13 cellular contexts compared by ENCODE assay signal in genomic region chr1:219271914-219272545, GRCh38.
A peak's percentile ranks its signal among the peaks of the same experiment; 100 is the strongest.
DNase-seq lines count a peak whose midpoint lies in the region; ATAC-seq and TF ChIP-seq lines count a peak whose summit lies in the region.
"Had no signal": no experiment of that assay in that cellular context is flagged by ENCODE, and none has a peak within 500 bp of the region (broad histone marks: within the 10 kb centered on the region; RNA-seq: fewer than 3 reads in every experiment).

No MANE protein-coding gene starts in this region.

- ATAC-seq in HCT116 (no peak), GM21737 (IDR thresholded peaks at IDR 0.05; ENCODE audit: unreplicated experiment) (no peak)
- ATAC-seq in activated T-cell treated with anti-CD3 and anti-CD28 coated beads, Interleukin-2, amount 50 U/mL, for 4 hours, result no peak
- ATAC-seq: activated CD4-positive, alpha-beta T cell treated with anti-CD3 and anti-CD28 coated beads for 36 hours had no signal

- no peaks in the 10 kb centered on the region for H3K9me3 Mint-ChIP-seq in activated T-cell treated with anti-CD3 and anti-CD28 coated beads, Interleukin-2, amount 50 U/mL, for 4 hours

- H3K27ac ChIP-seq in HCT116 (ENCODE audit: low read depth, low read length) (peak overlapping the region; percentile 37; the same call in 1 of the 2 replicates), coronary artery (peak overlapping the region in 1 of 2 donors; percentile 37), osteoblast (ENCODE audit: low read depth, low read length) (peak overlapping the region; percentile 45)
- H3K27ac ChIP-seq: colonic mucosa had no signal

- no peaks in the 10 kb centered on the region for H4K20me1 ChIP-seq in HCT116 (ENCODE audit: insufficient read depth)
- no peaks in the 10 kb centered on the region for H4K20me1 ChIP-seq in osteoblast (ENCODE audit: insufficient read depth, low read length)

- no peak for TF ChIP-seq POLR2A in HCT116 (IDR thresholded peaks at IDR 0.05; ENCODE audit: borderline replicate concordance, extremely low read depth, insufficient read depth, insufficient read length)

- H3K4me3 ChIP-seq in AG09309 (ENCODE audit: control insufficient read depth, low read depth, low read length) (peak overlapping the region; percentile 5; the same call in 1 of the 2 replicates), HCT116 (replicated peaks in 1 of 2; ENCODE audit: low read depth in 1 of 2, low read length in 2 of 2) (no peak overlapping the region), coronary artery (peak overlapping the region; percentile 51), osteoblast (ENCODE audit: insufficient read depth, low read length) (peak overlapping the region; percentile 31)
- H3K4me3 ChIP-seq: colonic mucosa had no signal

- CTCF ChIA-PET in HCT116 (lab: Charles Lee), result no interaction called here

- POLR2A ChIA-PET in HCT116 (lab: Charles Lee), result no interaction called here

- no peaks in the 10 kb centered on the region for H3K9me3 ChIP-seq in HCT116 (ENCODE audit: control insufficient read depth in 1 of 2, insufficient read depth in 1 of 2, low read depth in 1 of 2, low read length in 2 of 2)
- H3K9me3 ChIP-seq in osteoblast (ENCODE audit: low read depth, low read length), result no peaks in the 10 kb centered on the region
- H3K9me3 ChIP-seq: colonic mucosa had no signal

- DNase-seq in AG09309 (ENCODE audit: low read depth), result no peak
- no peak for DNase-seq in HCT116 (ENCODE audit: low read depth, low spot score)
- no peak for DNase-seq in coronary artery (ENCODE audit: low spot score)
- peak; percentile 42 for DNase-seq in osteoblast (ENCODE audit: insufficient read length, low spot score, missing footprints)
- no peak for DNase-seq in DMS114 treated with DMSO at 0.1 percent for 48 hours (lab: John Stamatoyannopoulos, UW; ENCODE audit: unreplicated experiment)
- no peak for DNase-seq in activated T-cell treated with anti-CD3 and anti-CD28 coated beads, Interleukin-2, amount 50 U/mL, for 4 hours
- DNase-seq in EL, result no peak
- DNase-seq: activated CD4-positive, alpha-beta T cell treated with anti-CD3 and anti-CD28 coated beads for 36 hours; activated gamma-delta T cell treated with Interleukin-2 at 50 U/mL for 16 hours; colonic mucosa; glutamatergic neuron; NCI-H82 had no signal

- RAD21 ChIA-PET in HCT116 (lab: Charles Lee; ENCODE audit: low non-redundant PET in 1 of 2, low total read pairs in 2 of 2, uncharacterized antibody in 2 of 2, unreplicated experiment in 2 of 2), result no interaction called here

- H3K27me3 Mint-ChIP-seq in activated T-cell treated with anti-CD3 and anti-CD28 coated beads, Interleukin-2, amount 50 U/mL, for 4 hours (ENCODE audit: low read depth), result no peaks in the 10 kb centered on the region
- H3K27me3 Mint-ChIP-seq: activated CD4-positive, alpha-beta T cell treated with anti-CD3 and anti-CD28 coated beads for 36 hours had no signal

- H3K36me3 ChIP-seq in HCT116 (ENCODE audit: control insufficient read depth in 1 of 2, insufficient read depth in 2 of 2, low read length in 2 of 2) (no peaks in the 10 kb centered on the region), osteoblast (ENCODE audit: insufficient read depth, low read length) (no peaks in the 10 kb centered on the region)
- H3K36me3 ChIP-seq: colonic mucosa had no signal

- intact Hi-C loops in HCT116 (cut with micrococcal nuclease), result no loop called here

- H3K27me3 ChIP-seq in HCT116 (ENCODE audit: insufficient read depth, low read length) (no peaks in the 10 kb centered on the region), osteoblast (ENCODE audit: insufficient read depth, low read length) (no peaks in the 10 kb centered on the region)
- H3K27me3 ChIP-seq: colonic mucosa had no signal

- H3K79me2 ChIP-seq in HCT116 (ENCODE audit: insufficient read depth, low read length), result no peaks in the 10 kb centered on the region
- no peaks in the 10 kb centered on the region for H3K79me2 ChIP-seq in osteoblast (ENCODE audit: insufficient read depth, low read length)

- no peak overlapping the region for H3K4me3 Mint-ChIP-seq in activated T-cell treated with anti-CD3 and anti-CD28 coated beads, Interleukin-2, amount 50 U/mL, for 4 hours
- H3K4me3 Mint-ChIP-seq: activated CD4-positive, alpha-beta T cell treated with anti-CD3 and anti-CD28 coated beads for 36 hours had no signal

- peaks cover 0 to 8% of the 10 kb centered on the region in 2 experiments; a peak in 2 of 4 replicates for H3K4me1 ChIP-seq in HCT116 (ENCODE audit: control insufficient read depth in 1 of 2, insufficient read depth in 2 of 2, low read length in 2 of 2)
- peaks cover 14% of the 10 kb centered on the region for H3K4me1 ChIP-seq in osteoblast (ENCODE audit: insufficient read depth, low read length)
- H3K4me1 ChIP-seq: colonic mucosa had no signal

- TF ChIP-seq RAD21 in HCT116 (IDR thresholded peaks at IDR 0.05; ENCODE audit: low read depth), result no peak

- no peaks in the 10 kb centered on the region for H3K4me1 Mint-ChIP-seq in activated T-cell treated with anti-CD3 and anti-CD28 coated beads, Interleukin-2, amount 50 U/mL, for 4 hours (ENCODE audit: low read depth)
- H3K4me1 Mint-ChIP-seq: activated CD4-positive, alpha-beta T cell treated with anti-CD3 and anti-CD28 coated beads for 36 hours had no signal

- BruUV-seq in HCT116 (replicated peaks; lab: Mats Ljungman, UMichigan), result no TSS peak

- peaks cover 10% of the 10 kb centered on the region for H3K36me3 Mint-ChIP-seq in activated T-cell treated with anti-CD3 and anti-CD28 coated beads, Interleukin-2, amount 50 U/mL, for 4 hours (ENCODE audit: insufficient read depth)

- no peaks in the 10 kb centered on the region for H3K9me2 ChIP-seq in HCT116 (ENCODE audit: insufficient read depth)

- no peak overlapping the region for H3K9ac ChIP-seq in HCT116 (ENCODE audit: low read length)

- H3K4me2 ChIP-seq in HCT116 (ENCODE audit: low read length) (no peak overlapping the region), osteoblast (ENCODE audit: insufficient read depth, low read length) (peak overlapping the region; percentile 52)

- TF ChIP-seq CTCF in AG09309 (IDR thresholded peaks at IDR 0.05; ENCODE audit: control insufficient read depth, insufficient read depth, low read depth, low read length, missing control alignments) (no peak), HCT116 (IDR thresholded peaks at IDR 0.05 in 2 of 3, conservative IDR thresholded peaks at IDR 0.05 in 1 of 3; ENCODE audit: borderline replicate concordance in 1 of 3, insufficient read depth in 1 of 3, low read depth in 2 of 3, low read length in 2 of 3) (no peak), coronary artery (IDR thresholded peaks at IDR 0.05) (no peak), osteoblast (IDR thresholded peaks at IDR 0.05; ENCODE audit: extremely low read depth, low read depth, low read length) (no peak)

- H2AFZ ChIP-seq in HCT116 (ENCODE audit: low read depth, low read length, poor library complexity, severe bottlenecking) (no peak overlapping the region), osteoblast (ENCODE audit: low read length) (peak overlapping the region; percentile 43)

TF ChIP-seq in HCT116, 20 proteins besides CTCF, POLR2A, EP300 and RAD21 (continues in another document):
- TF ChIP-seq ZBTB33 (IDR thresholded peaks at IDR 0.05; ENCODE audit: extremely low read depth, insufficient replicate concordance, low read length) (no peak), SRF (IDR thresholded peaks at IDR 0.05; ENCODE audit: low read depth) (no peak), MAX (IDR thresholded peaks at IDR 0.05) (no peak), ELF1 (IDR thresholded peaks at IDR 0.05; ENCODE audit: borderline replicate concordance, low read depth) (no peak), JUND (IDR thresholded peaks at IDR 0.05) (no peak), CBX3 (IDR thresholded peaks at IDR 0.05; ENCODE audit: low read depth) (no peak), ATF3 (IDR thresholded peaks at IDR 0.05) (no peak), FOSL1 (IDR thresholded peaks at IDR 0.05; ENCODE audit: low read depth) (no peak), ZNF274 (IDR thresholded peaks at IDR 0.05; ENCODE audit: low read depth, low read length) (no peak), POLR2AphosphoS5 (IDR thresholded peaks at IDR 0.05; ENCODE audit: low read depth, low read length) (no peak), ZFX (IDR thresholded peaks at IDR 0.05) (no peak)

Comparison
In these comparisons a context has a peak if more than half of its experiments do, and no peak if none do; other contexts are left out.
1. H3K4me3 ChIP-seq: peak in AG09309 (single experiment), coronary artery (single experiment) and osteoblast (single experiment); none in HCT116 (0 of 2).